Comparison of ENCODE assay signal across 1 cellular context in the genomic region with DNA sequence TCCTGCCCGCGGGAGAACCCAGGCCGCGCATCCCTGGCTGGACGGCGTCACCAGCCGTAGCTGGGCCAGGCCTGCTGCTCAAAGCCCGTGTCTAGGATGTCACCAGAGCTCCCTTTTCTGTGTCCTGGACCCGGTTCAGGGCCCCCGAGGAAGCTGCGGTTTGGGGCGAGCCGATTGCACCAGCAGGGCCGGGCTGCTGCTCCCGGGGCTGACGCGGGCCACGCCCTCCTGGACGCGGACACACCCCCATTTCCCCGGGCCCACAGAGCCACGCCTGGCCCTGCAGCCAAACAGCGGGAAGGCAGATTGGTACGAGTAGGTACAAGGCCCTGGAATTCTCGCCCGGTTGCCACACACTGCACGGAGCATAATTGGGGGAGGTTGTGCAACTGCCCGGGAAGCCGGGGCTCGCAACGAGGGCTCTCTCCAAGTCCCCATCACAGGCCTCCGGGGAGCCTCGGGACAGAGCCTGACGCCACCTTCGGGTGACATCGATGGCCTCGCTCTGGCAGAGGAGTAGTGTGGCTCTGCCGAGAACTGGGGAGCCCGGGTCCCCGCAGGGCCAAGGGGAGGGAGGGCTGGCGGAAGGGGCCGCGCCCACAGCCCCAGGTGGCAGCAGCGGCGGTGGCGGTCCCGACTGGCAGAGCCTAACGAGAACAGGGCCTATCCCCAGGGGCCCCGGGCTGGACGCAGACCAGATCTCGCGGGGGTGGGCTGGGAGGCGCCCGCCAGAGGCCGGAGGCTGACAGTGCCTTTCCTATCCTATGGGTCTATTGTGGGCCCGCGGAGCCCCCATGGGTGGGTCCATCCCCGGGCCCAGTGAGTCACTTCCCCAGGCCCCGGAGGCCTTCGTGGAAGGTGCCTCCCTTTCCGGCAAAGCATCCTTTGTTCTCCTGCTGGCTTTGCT.
A peak's percentile ranks its signal among the peaks of the same experiment; 100 is the strongest.
TF ChIP-seq lines count a peak whose summit lies in the region.

No MANE protein-coding gene starts in this region.

TF ChIP-seq in HepG2, 621 proteins besides CTCF, POLR2A, EP300 and RAD21 (continued from another document):
- TF ChIP-seq, protein P1, sequence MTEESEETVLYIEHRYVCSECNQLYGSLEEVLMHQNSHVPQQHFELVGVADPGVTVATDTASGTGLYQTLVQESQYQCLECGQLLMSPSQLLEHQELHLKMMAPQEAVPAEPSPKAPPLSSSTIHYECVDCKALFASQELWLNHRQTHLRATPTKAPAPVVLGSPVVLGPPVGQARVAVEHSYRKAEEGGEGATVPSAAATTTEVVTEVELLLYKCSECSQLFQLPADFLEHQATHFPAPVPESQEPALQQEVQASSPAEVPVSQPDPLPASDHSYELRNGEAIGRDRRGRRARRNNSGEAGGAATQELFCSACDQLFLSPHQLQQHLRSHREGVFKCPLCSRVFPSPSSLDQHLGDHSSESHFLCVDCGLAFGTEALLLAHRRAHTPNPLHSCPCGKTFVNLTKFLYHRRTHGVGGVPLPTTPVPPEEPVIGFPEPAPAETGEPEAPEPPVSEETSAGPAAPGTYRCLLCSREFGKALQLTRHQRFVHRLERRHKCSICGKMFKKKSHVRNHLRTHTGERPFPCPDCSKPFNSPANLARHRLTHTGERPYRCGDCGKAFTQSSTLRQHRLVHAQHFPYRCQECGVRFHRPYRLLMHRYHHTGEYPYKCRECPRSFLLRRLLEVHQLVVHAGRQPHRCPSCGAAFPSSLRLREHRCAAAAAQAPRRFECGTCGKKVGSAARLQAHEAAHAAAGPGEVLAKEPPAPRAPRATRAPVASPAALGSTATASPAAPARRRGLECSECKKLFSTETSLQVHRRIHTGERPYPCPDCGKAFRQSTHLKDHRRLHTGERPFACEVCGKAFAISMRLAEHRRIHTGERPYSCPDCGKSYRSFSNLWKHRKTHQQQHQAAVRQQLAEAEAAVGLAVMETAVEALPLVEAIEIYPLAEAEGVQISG (CRISPR knock-in tag; IDR thresholded peaks at IDR 0.05) = peak; percentile 39
- peak; percentile 22 for TF ChIP-seq XRCC5 (optimal IDR thresholded peaks at IDR 0.05; ENCODE audit: low read length)
- 0 out of 2 replicates have a peak, but pooled peaks have one; percentile 63 for TF ChIP-seq KLF9 (CRISPR knock-in tag; IDR thresholded peaks at IDR 0.05; ENCODE audit: low read depth)
- no peak for TF ChIP-seq BORCS8-MEF2B (CRISPR knock-in tag; IDR thresholded peaks at IDR 0.05)
- peak; percentile 77 for TF ChIP-seq CEBPG (CRISPR knock-in tag; IDR thresholded peaks at IDR 0.05)
- peak; percentile 67; the same call in 1 of the 2 replicates for TF ChIP-seq ARNT2 (CRISPR knock-in tag; IDR thresholded peaks at IDR 0.05; ENCODE audit: low read depth)
- TF ChIP-seq, protein P2, sequence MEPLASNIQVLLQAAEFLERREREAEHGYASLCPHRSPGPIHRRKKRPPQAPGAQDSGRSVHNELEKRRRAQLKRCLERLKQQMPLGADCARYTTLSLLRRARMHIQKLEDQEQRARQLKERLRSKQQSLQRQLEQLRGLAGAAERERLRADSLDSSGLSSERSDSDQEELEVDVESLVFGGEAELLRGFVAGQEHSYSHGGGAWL (CRISPR knock-in tag; IDR thresholded peaks at IDR 0.05) = no peak; the same call in 1 of the 2 replicates
- TF ChIP-seq STAG1 (CRISPR knock-in tag; IDR thresholded peaks at IDR 0.05) = peak; percentile 25; the same call in 1 of the 2 replicates
- TF ChIP-seq, protein P3, sequence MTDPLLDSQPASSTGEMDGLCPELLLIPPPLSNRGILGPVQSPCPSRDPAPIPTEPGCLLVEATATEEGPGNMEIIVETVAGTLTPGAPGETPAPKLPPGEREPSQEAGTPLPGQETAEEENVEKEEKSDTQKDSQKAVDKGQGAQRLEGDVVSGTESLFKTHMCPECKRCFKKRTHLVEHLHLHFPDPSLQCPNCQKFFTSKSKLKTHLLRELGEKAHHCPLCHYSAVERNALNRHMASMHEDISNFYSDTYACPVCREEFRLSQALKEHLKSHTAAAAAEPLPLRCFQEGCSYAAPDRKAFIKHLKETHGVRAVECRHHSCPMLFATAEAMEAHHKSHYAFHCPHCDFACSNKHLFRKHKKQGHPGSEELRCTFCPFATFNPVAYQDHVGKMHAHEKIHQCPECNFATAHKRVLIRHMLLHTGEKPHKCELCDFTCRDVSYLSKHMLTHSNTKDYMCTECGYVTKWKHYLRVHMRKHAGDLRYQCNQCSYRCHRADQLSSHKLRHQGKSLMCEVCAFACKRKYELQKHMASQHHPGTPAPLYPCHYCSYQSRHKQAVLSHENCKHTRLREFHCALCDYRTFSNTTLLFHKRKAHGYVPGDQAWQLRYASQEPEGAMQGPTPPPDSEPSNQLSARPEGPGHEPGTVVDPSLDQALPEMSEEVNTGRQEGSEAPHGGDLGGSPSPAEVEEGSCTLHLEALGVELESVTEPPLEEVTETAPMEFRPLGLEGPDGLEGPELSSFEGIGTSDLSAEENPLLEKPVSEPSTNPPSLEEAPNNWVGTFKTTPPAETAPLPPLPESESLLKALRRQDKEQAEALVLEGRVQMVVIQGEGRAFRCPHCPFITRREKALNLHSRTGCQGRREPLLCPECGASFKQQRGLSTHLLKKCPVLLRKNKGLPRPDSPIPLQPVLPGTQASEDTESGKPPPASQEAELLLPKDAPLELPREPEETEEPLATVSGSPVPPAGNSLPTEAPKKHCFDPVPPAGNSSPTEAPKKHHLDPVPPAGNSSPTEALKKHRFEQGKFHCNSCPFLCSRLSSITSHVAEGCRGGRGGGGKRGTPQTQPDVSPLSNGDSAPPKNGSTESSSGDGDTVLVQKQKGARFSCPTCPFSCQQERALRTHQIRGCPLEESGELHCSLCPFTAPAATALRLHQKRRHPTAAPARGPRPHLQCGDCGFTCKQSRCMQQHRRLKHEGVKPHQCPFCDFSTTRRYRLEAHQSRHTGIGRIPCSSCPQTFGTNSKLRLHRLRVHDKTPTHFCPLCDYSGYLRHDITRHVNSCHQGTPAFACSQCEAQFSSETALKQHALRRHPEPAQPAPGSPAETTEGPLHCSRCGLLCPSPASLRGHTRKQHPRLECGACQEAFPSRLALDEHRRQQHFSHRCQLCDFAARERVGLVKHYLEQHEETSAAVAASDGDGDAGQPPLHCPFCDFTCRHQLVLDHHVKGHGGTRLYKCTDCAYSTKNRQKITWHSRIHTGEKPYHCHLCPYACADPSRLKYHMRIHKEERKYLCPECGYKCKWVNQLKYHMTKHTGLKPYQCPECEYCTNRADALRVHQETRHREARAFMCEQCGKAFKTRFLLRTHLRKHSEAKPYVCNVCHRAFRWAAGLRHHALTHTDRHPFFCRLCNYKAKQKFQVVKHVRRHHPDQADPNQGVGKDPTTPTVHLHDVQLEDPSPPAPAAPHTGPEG (CRISPR knock-in tag; IDR thresholded peaks at IDR 0.05) = no peak
- TF ChIP-seq ZNF792 (CRISPR knock-in tag; IDR thresholded peaks at IDR 0.05) = 0 out of 2 replicates have a peak, but pooled peaks have one; percentile 15
- TF ChIP-seq HNRNPLL (IDR thresholded peaks at IDR 0.05; ENCODE audit: low read depth, low read length, poor library complexity, severe bottlenecking) = peak; percentile 44
- peak; percentile 62; the same call in 1 of the 2 replicates for TF ChIP-seq ZSCAN31 (CRISPR knock-in tag; IDR thresholded peaks at IDR 0.05; ENCODE audit: low read depth)
- TF ChIP-seq ZNF44 (CRISPR knock-in tag; IDR thresholded peaks at IDR 0.05) = no peak
- TF ChIP-seq ZNF563 (CRISPR knock-in tag; IDR thresholded peaks at IDR 0.05) = 0 out of 2 replicates have a peak, but pooled peaks have one; percentile 31
- no peak for TF ChIP-seq EED (CRISPR knock-in tag; IDR thresholded peaks at IDR 0.05)
- TF ChIP-seq, protein P4, sequence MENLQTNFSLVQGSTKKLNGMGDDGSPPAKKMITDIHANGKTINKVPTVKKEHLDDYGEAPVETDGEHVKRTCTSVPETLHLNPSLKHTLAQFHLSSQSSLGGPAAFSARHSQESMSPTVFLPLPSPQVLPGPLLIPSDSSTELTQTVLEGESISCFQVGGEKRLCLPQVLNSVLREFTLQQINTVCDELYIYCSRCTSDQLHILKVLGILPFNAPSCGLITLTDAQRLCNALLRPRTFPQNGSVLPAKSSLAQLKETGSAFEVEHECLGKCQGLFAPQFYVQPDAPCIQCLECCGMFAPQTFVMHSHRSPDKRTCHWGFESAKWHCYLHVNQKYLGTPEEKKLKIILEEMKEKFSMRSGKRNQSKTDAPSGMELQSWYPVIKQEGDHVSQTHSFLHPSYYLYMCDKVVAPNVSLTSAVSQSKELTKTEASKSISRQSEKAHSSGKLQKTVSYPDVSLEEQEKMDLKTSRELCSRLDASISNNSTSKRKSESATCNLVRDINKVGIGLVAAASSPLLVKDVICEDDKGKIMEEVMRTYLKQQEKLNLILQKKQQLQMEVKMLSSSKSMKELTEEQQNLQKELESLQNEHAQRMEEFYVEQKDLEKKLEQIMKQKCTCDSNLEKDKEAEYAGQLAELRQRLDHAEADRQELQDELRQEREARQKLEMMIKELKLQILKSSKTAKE (CRISPR knock-in tag; IDR thresholded peaks at IDR 0.05; ENCODE audit: borderline replicate concordance) = no peak
TF ChIP-seq in HepG2: peak in this region for 43.
